1 cellular context compared by ENCODE assay signal in the genomic region with DNA sequence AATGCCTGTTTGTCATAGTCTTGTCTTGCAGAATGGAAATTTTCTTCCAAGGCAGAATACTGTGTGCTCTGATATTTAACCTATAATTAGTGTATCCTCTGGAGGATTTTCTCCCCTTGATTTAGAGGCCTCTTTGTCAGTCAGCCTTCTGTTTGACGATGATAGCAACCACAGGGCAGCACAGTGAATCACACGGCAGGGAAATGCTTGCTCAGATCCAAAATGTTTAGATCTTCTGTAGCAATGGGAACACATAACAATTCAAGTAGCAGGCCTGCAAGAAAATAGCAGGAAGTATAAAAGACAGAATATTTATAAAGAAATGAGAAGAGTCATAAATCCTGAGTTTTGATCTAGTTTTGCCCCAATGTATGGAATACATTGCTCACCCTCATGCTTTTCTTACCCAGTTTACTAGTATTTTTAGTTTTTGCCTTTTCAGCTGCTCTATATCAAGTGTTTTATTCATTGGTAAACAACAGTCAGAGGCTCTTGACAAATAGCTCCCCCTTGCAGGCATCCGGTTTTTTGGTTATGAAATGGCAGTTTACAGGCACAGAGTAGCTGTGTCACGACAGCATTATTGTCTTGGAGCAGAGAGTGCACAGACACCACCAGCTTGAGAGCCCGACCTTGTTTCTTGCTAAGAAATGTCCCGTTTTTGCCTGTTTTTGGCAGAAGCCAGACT.
TF ChIP-seq lines count a peak whose summit lies in the region.

No MANE protein-coding gene starts in this region.

TF ChIP-seq in K562, 482 proteins besides CTCF, POLR2A, EP300 and RAD21 (continued from another document and continues in another):
- TF ChIP-seq STAT5A (IDR thresholded peaks at IDR 0.05; ENCODE audit: borderline replicate concordance, low read length), result peak; percentile 64
- TF ChIP-seq, protein P1, sequence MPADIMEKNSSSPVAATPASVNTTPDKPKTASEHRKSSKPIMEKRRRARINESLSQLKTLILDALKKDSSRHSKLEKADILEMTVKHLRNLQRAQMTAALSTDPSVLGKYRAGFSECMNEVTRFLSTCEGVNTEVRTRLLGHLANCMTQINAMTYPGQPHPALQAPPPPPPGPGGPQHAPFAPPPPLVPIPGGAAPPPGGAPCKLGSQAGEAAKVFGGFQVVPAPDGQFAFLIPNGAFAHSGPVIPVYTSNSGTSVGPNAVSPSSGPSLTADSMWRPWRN (IDR thresholded peaks at IDR 0.05; ENCODE audit: low read depth), result no peak
- peak; percentile 23; the same call in 1 of the 2 replicates for TF ChIP-seq FOXM1 (IDR thresholded peaks at IDR 0.05; ENCODE audit: low read depth)
- TF ChIP-seq FOXM1 (CRISPR knock-in tag; IDR thresholded peaks at IDR 0.05; ENCODE audit: low read depth), result no peak
- peak; percentile 21; the same call in 1 of the 2 replicates for TF ChIP-seq NFIC (IDR thresholded peaks at IDR 0.05)
- TF ChIP-seq, protein P2, sequence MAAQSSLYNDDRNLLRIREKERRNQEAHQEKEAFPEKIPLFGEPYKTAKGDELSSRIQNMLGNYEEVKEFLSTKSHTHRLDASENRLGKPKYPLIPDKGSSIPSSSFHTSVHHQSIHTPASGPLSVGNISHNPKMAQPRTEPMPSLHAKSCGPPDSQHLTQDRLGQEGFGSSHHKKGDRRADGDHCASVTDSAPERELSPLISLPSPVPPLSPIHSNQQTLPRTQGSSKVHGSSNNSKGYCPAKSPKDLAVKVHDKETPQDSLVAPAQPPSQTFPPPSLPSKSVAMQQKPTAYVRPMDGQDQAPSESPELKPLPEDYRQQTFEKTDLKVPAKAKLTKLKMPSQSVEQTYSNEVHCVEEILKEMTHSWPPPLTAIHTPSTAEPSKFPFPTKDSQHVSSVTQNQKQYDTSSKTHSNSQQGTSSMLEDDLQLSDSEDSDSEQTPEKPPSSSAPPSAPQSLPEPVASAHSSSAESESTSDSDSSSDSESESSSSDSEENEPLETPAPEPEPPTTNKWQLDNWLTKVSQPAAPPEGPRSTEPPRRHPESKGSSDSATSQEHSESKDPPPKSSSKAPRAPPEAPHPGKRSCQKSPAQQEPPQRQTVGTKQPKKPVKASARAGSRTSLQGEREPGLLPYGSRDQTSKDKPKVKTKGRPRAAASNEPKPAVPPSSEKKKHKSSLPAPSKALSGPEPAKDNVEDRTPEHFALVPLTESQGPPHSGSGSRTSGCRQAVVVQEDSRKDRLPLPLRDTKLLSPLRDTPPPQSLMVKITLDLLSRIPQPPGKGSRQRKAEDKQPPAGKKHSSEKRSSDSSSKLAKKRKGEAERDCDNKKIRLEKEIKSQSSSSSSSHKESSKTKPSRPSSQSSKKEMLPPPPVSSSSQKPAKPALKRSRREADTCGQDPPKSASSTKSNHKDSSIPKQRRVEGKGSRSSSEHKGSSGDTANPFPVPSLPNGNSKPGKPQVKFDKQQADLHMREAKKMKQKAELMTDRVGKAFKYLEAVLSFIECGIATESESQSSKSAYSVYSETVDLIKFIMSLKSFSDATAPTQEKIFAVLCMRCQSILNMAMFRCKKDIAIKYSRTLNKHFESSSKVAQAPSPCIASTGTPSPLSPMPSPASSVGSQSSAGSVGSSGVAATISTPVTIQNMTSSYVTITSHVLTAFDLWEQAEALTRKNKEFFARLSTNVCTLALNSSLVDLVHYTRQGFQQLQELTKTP (IDR thresholded peaks at IDR 0.05; ENCODE audit: low read depth in 1 of 2, partially characterized antibody in 2 of 2), result peak; percentile 32 to 41
- TF ChIP-seq ZNF586 (CRISPR knock-in tag; conservative IDR thresholded peaks at IDR 0.05), result 0 out of 2 replicates have a peak, but pooled peaks have one; percentile 50
- TF ChIP-seq, protein P3, sequence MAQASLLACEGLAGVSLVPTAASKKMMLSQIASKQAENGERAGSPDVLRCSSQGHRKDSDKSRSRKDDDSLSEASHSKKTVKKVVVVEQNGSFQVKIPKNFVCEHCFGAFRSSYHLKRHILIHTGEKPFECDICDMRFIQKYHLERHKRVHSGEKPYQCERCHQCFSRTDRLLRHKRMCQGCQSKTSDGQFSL (CRISPR knock-in tag; IDR thresholded peaks at IDR 0.05), result no peak
- TF ChIP-seq, protein P3 (tag; IDR thresholded peaks at IDR 0.05), result no peak
- TF ChIP-seq, protein P4, sequence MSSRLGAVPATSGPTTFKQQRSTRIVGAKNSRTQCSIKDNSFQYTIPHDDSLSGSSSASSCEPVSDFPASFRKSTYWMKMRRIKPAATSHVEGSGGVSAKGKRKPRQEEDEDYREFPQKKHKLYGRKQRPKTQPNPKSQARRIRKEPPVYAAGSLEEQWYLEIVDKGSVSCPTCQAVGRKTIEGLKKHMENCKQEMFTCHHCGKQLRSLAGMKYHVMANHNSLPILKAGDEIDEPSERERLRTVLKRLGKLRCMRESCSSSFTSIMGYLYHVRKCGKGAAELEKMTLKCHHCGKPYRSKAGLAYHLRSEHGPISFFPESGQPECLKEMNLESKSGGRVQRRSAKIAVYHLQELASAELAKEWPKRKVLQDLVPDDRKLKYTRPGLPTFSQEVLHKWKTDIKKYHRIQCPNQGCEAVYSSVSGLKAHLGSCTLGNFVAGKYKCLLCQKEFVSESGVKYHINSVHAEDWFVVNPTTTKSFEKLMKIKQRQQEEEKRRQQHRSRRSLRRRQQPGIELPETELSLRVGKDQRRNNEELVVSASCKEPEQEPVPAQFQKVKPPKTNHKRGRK (tag; IDR thresholded peaks at IDR 0.05), result no peak
- no peak for TF ChIP-seq ZFPM2 (CRISPR knock-in tag; IDR thresholded peaks at IDR 0.05)
- TF ChIP-seq CREB1 (IDR thresholded peaks at IDR 0.05), result peak; percentile 40; the same call in 1 of the 2 replicates
- TF ChIP-seq CREB1 (CRISPR knock-in tag; IDR thresholded peaks at IDR 0.05), result no peak
- no peak for TF ChIP-seq ZNF764 (CRISPR knock-in tag; IDR thresholded peaks at IDR 0.05; ENCODE audit: low read depth)
- TF ChIP-seq BCL6 (CRISPR knock-in tag; IDR thresholded peaks at IDR 0.05), result 0 out of 2 replicates have a peak, but pooled peaks have one; percentile 54
- TF ChIP-seq, protein P5, sequence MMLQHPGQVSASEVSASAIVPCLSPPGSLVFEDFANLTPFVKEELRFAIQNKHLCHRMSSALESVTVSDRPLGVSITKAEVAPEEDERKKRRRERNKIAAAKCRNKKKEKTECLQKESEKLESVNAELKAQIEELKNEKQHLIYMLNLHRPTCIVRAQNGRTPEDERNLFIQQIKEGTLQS (IDR thresholded peaks at IDR 0.05), result peak; percentile 62
- TF ChIP-seq, protein P5 (CRISPR knock-in tag; conservative IDR thresholded peaks at IDR 0.05), result no peak
- TF ChIP-seq, protein P6, sequence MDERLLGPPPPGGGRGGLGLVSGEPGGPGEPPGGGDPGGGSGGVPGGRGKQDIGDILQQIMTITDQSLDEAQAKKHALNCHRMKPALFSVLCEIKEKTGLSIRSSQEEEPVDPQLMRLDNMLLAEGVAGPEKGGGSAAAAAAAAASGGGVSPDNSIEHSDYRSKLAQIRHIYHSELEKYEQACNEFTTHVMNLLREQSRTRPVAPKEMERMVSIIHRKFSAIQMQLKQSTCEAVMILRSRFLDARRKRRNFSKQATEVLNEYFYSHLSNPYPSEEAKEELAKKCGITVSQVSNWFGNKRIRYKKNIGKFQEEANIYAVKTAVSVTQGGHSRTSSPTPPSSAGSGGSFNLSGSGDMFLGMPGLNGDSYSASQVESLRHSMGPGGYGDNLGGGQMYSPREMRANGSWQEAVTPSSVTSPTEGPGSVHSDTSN (CRISPR knock-in tag; IDR thresholded peaks at IDR 0.05; ENCODE audit: low read depth), result no peak
- TF ChIP-seq, protein P6 (tag; conservative IDR thresholded peaks at IDR 0.05; ENCODE audit: low read depth), result peak; percentile 80
- TF ChIP-seq U2AF1 (optimal IDR thresholded peaks at IDR 0.05; ENCODE audit: low read depth, low read length), result no peak
- peak; percentile 73 for TF ChIP-seq CEBPB (tag; IDR thresholded peaks at IDR 0.05)
- peak; percentile 84 for TF ChIP-seq BACH1 (tag; IDR thresholded peaks at IDR 0.05)
- TF ChIP-seq, protein P7, sequence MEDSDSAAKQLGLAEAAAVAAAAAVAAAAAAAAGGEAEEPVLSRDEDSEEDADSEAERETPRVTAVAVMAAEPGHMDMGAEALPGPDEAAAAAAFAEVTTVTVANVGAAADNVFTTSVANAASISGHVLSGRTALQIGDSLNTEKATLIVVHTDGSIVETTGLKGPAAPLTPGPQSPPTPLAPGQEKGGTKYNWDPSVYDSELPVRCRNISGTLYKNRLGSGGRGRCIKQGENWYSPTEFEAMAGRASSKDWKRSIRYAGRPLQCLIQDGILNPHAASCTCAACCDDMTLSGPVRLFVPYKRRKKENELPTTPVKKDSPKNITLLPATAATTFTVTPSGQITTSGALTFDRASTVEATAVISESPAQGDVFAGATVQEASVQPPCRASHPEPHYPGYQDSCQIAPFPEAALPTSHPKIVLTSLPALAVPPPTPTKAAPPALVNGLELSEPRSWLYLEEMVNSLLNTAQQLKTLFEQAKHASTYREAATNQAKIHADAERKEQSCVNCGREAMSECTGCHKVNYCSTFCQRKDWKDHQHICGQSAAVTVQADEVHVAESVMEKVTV (CRISPR knock-in tag; IDR thresholded peaks at IDR 0.05), result peak; percentile 31; the same call in 1 of the 2 replicates
- TF ChIP-seq ZNF707 (CRISPR knock-in tag; conservative IDR thresholded peaks at IDR 0.05), result no peak
- TF ChIP-seq, protein P8, sequence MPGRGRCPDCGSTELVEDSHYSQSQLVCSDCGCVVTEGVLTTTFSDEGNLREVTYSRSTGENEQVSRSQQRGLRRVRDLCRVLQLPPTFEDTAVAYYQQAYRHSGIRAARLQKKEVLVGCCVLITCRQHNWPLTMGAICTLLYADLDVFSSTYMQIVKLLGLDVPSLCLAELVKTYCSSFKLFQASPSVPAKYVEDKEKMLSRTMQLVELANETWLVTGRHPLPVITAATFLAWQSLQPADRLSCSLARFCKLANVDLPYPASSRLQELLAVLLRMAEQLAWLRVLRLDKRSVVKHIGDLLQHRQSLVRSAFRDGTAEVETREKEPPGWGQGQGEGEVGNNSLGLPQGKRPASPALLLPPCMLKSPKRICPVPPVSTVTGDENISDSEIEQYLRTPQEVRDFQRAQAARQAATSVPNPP (IDR thresholded peaks at IDR 0.05; ENCODE audit: borderline replicate concordance, insufficient read depth, insufficient read length), result no peak
- 0 out of 4 replicates have a peak, but pooled peaks of 1 of the 2 experiments have one; percentile 10 for TF ChIP-seq SIN3A (IDR thresholded peaks at IDR 0.05; ENCODE audit: borderline replicate concordance in 2 of 2, control insufficient read depth in 1 of 2, low read depth in 2 of 2, low read length in 2 of 2)
- no peak for TF ChIP-seq TFAM (CRISPR knock-in tag; conservative IDR thresholded peaks at IDR 0.05)
- TF ChIP-seq DPF2 (IDR thresholded peaks at IDR 0.05), result peak; percentile 85
- TF ChIP-seq BRCA1 (IDR thresholded peaks at IDR 0.05), result no peak
- TF ChIP-seq BRCA1 (CRISPR knock-in tag; IDR thresholded peaks at IDR 0.05), result no peak
- no peak; the same call in 1 of the 2 replicates for TF ChIP-seq EP400 (IDR thresholded peaks at IDR 0.05)
- no peak for TF ChIP-seq MCM3 (IDR thresholded peaks at IDR 0.05)
- TF ChIP-seq, protein P9, sequence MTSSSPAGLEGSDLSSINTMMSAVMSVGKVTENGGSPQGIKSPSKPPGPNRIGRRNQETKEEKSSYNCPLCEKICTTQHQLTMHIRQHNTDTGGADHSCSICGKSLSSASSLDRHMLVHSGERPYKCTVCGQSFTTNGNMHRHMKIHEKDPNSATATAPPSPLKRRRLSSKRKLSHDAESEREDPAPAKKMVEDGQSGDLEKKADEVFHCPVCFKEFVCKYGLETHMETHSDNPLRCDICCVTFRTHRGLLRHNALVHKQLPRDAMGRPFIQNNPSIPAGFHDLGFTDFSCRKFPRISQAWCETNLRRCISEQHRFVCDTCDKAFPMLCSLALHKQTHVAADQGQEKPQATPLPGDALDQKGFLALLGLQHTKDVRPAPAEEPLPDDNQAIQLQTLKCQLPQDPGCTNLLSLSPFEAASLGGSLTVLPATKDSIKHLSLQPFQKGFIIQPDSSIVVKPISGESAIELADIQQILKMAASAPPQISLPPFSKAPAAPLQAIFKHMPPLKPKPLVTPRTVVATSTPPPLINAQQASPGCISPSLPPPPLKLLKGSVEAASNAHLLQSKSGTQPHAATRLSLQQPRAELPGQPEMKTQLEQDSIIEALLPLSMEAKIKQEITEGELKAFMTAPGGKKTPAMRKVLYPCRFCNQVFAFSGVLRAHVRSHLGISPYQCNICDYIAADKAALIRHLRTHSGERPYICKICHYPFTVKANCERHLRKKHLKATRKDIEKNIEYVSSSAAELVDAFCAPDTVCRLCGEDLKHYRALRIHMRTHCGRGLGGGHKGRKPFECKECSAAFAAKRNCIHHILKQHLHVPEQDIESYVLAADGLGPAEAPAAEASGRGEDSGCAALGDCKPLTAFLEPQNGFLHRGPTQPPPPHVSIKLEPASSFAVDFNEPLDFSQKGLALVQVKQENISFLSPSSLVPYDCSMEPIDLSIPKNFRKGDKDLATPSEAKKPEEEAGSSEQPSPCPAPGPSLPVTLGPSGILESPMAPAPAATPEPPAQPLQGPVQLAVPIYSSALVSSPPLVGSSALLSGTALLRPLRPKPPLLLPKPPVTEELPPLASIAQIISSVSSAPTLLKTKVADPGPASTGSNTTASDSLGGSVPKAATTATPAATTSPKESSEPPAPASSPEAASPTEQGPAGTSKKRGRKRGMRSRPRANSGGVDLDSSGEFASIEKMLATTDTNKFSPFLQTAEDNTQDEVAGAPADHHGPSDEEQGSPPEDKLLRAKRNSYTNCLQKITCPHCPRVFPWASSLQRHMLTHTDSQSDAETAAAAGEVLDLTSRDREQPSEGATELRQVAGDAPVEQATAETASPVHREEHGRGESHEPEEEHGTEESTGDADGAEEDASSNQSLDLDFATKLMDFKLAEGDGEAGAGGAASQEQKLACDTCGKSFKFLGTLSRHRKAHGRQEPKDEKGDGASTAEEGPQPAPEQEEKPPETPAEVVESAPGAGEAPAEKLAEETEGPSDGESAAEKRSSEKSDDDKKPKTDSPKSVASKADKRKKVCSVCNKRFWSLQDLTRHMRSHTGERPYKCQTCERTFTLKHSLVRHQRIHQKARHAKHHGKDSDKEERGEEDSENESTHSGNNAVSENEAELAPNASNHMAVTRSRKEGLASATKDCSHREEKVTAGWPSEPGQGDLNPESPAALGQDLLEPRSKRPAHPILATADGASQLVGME (CRISPR knock-in tag; IDR thresholded peaks at IDR 0.05), result peak; percentile 70; the same call in 1 of the 2 replicates
- 0 out of 2 replicates have a peak, but pooled peaks have one; percentile 36 for TF ChIP-seq DDX20 (tag; IDR thresholded peaks at IDR 0.05; ENCODE audit: low read depth)
- TF ChIP-seq SRSF3 (IDR thresholded peaks at IDR 0.05; ENCODE audit: insufficient read depth, low read length), result no peak
- no peak for TF ChIP-seq CBX2 (IDR thresholded peaks at IDR 0.05; ENCODE audit: insufficient read depth, low read length, poor library complexity, severe bottlenecking)
- peak; percentile 19; the same call in 1 of the 2 replicates for TF ChIP-seq ZNF444 (CRISPR knock-in tag; IDR thresholded peaks at IDR 0.05)
